In genomic region chr3:159786489-159787181, GRCh38 we compare ENCODE assay signal across 11 cellular contexts. TPM values are rescaled to one million over a fixed set of nuclear protein-coding genes. Genes with fewer than 3 reads are reported as not detected.
DNase-seq lines count a peak whose midpoint lies in the region; ATAC-seq, FAIRE-seq and TF ChIP-seq lines count a peak whose summit lies in the region.
"Had no signal": no experiment of that assay in that cellular context is flagged by ENCODE, and none has a peak within 500 bp of the region (broad histone marks: within the 10 kb centered on the region; RNA-seq: fewer than 3 reads in every experiment).

No MANE protein-coding gene starts in this region.

- H4K20me1 ChIP-seq in H1 (replicated peaks in 1 of 2; ENCODE audit: control insufficient read depth in 1 of 2, insufficient read depth in 2 of 2, low read length in 2 of 2) (peaks cover 0 to 4% of the 10 kb centered on the region in 2 experiments), osteoblast (ENCODE audit: insufficient read depth, low read length) (peaks cover 18% of the 10 kb centered on the region)

- H3K27me3 ChIP-seq in Peyer's patch, result no peaks in the 10 kb centered on the region
- H3K27me3 ChIP-seq in H1 (replicated peaks in 1 of 4; ENCODE audit: control insufficient read depth in 3 of 4, extremely low read depth in 1 of 4, insufficient read depth in 3 of 4, low read length in 3 of 4), result no peaks in the 10 kb centered on the region
- no peaks in the 10 kb centered on the region for H3K27me3 ChIP-seq in osteoblast (ENCODE audit: insufficient read depth, low read length)
- H3K27me3 ChIP-seq in tibial nerve, result no peaks in the 10 kb centered on the region

- H3K27ac ChIP-seq in Peyer's patch, result peak overlapping the region in 3 of 4 donors; percentile 30 to 69 (median 67)
- H3K27ac ChIP-seq in H1 (ENCODE audit: low read depth, low read length), result no peak overlapping the region
- peak overlapping the region; percentile 76 for H3K27ac ChIP-seq in osteoblast (ENCODE audit: low read depth, low read length)
- H3K27ac ChIP-seq in tibial nerve, result no peak overlapping the region

- no peak for FAIRE-seq in H1 (lab: Jason Lieb, UNC)

- peaks cover 84% of the 10 kb centered on the region for H3K4me1 Mint-ChIP-seq in Calu3 (ENCODE audit: low read depth, unreplicated experiment)

- WGBS in H1 (ENCODE audit: extremely low coverage in 1 of 2, insufficient coverage in 1 of 2, insufficient read length in 1 of 2, insufficient replicate concordance in 2 of 2, low coverage in 1 of 2, low lambda C conversion rate in 2 of 2, missing lambda C conversion rate in 1 of 2), 2 experiments, result 87% methylated on average over 9 of the region's 9 CpGs; no CpG with 5 or more reads in 1 of the 2 experiments
- 86 to 93% methylated on average over 9 of the region's 9 CpGs for WGBS in tibial nerve, 2 donors

- no peak overlapping the region for H3K9ac ChIP-seq in H1 (replicated peaks in 1 of 4; ENCODE audit: extremely low read depth in 1 of 4, low read depth in 3 of 4, low read length in 3 of 4)

- no peak overlapping the region for H2BK5ac ChIP-seq in H1 (ENCODE audit: low read depth, low read length)

- no peak overlapping the region for H2BK20ac ChIP-seq in H1 (ENCODE audit: low read length)

- POLR2A ChIA-PET in H1 (lab: Charles Lee; ENCODE audit: partially characterized antibody), result interaction anchor here (0.6 kb wide), 1 partner anchor 12 kb away, joined by 4 read pairs; no protein-coding TSS in a partner anchor

- TF ChIP-seq POLR2A in Peyer's patch (IDR thresholded peaks at IDR 0.05), result no peak
- no peak for TF ChIP-seq POLR2A in H1 (IDR thresholded peaks at IDR 0.05; ENCODE audit: control extremely low read depth in 1 of 2, low read depth in 2 of 2, low read length in 2 of 2)
- TF ChIP-seq POLR2A in tibial nerve (IDR thresholded peaks at IDR 0.05), result no peak

- no peak for TF ChIP-seq RAD21 in H1 (IDR thresholded peaks at IDR 0.05 in 1 of 2, conservative IDR thresholded peaks at IDR 0.05 in 1 of 2; ENCODE audit: low read depth in 2 of 2, low read length in 2 of 2)

- no peaks in the 10 kb centered on the region for H3K79me1 ChIP-seq in H1 (ENCODE audit: low read depth, low read length)

- H3K36me3 Mint-ChIP-seq in Calu3 (ENCODE audit: insufficient read depth, unreplicated experiment), result no peaks in the 10 kb centered on the region

- no peak overlapping the region for H3K23ac ChIP-seq in H1 (ENCODE audit: insufficient read length)

- no peak overlapping the region for H3K14ac ChIP-seq in H1 (ENCODE audit: insufficient read length)

- H3K4me1 ChIP-seq in Peyer's patch (peaks cover 0 to 66% (median 4%) of the 10 kb centered on the region in 4 donors), H1 (replicated peaks in 1 of 4; ENCODE audit: control insufficient read depth in 3 of 4, insufficient read depth in 4 of 4, low read length in 3 of 4) (peaks cover 0 to 12% (median 4%) of the 10 kb centered on the region in 4 experiments; a peak in 6 of 7 replicates), osteoblast (ENCODE audit: insufficient read depth, low read length) (peaks cover 38% of the 10 kb centered on the region), tibial nerve (no peaks in the 10 kb centered on the region)

- no peaks in the 10 kb centered on the region for H3K9me3 ChIP-seq in Peyer's patch
- H3K9me3 ChIP-seq in H1 (ENCODE audit: insufficient read depth in 2 of 2, low read depth in 1 of 2, low read length in 1 of 2), result no peaks in the 10 kb centered on the region
- no peaks in the 10 kb centered on the region for H3K9me3 ChIP-seq in osteoblast (ENCODE audit: low read depth, low read length)
- no peaks in the 10 kb centered on the region for H3K9me3 ChIP-seq in tibial nerve

- no peak overlapping the region for H4K5ac ChIP-seq in H1 (ENCODE audit: insufficient read length, low read depth, low read length)

- H4K8ac ChIP-seq in H1 (ENCODE audit: extremely low read depth, insufficient read depth, low read length), result no peak overlapping the region

- H2BK12ac ChIP-seq in H1 (ENCODE audit: low read depth, low read length), result no peak overlapping the region

- ATAC-seq in GM19351 (IDR thresholded peaks at IDR 0.05; ENCODE audit: unreplicated experiment), result no peak
- ATAC-seq: activated CD8-positive, alpha-beta T cell treated with anti-CD3 and anti-CD28 coated beads for 36 hours had no signal

- TF ChIP-seq CTCF in Calu3 (IDR thresholded peaks at IDR 0.05; ENCODE audit: unreplicated experiment), result no peak
- TF ChIP-seq CTCF in Peyer's patch (IDR thresholded peaks at IDR 0.05), result no peak
- no peak for TF ChIP-seq CTCF in H1 (IDR thresholded peaks at IDR 0.05; ENCODE audit: control extremely low read depth in 1 of 3, insufficient read depth in 1 of 3, low read depth in 1 of 3, low read length in 3 of 3)
- no peak for TF ChIP-seq CTCF in osteoblast (IDR thresholded peaks at IDR 0.05; ENCODE audit: extremely low read depth, low read depth, low read length)
- no peak for TF ChIP-seq CTCF in tibial nerve (IDR thresholded peaks at IDR 0.05)

- intact Hi-C loops in Calu3 (cut with micrococcal nuclease; ENCODE audit: unreplicated experiment), result loop anchor here (1.0 to 10.0 kb wide), 4 partner anchors 13 to 612 kb away; no protein-coding TSS in a partner anchor

- CTCF ChIA-PET in Calu3 (lab: Charles Lee), result interaction anchor here (0.5 to 3.6 kb wide), 8 partner anchors 11 to 352 kb away, joined by 3 to 14 read pairs (median 6); no protein-coding TSS in a partner anchor
- CTCF ChIA-PET in H1 (lab: Charles Lee; ENCODE audit: partially characterized antibody), result interaction anchor here (0.7 to 2.0 kb wide), 4 partner anchors 12 to 32 kb away, joined by 3 to 6 read pairs (median 4); no protein-coding TSS in a partner anchor

- peak overlapping the region; percentile 32 for H3K4me3 Mint-ChIP-seq in Calu3 (ENCODE audit: low read depth, unreplicated experiment)
- H3K4me3 Mint-ChIP-seq: activated CD8-positive, alpha-beta T cell treated with anti-CD3 and anti-CD28 coated beads for 36 hours had no signal

- no peak overlapping the region for H3K4me3 ChIP-seq in Peyer's patch
- H3K4me3 ChIP-seq in H1 (ENCODE audit: extremely low read depth in 1 of 4, insufficient read depth in 2 of 4, low read depth in 3 of 4, low read length in 4 of 4), result no peak overlapping the region
- no peak overlapping the region for H3K4me3 ChIP-seq in osteoblast (ENCODE audit: insufficient read depth, low read length)
- no peak overlapping the region for H3K4me3 ChIP-seq in tibial nerve

- H2BK15ac ChIP-seq in H1 (ENCODE audit: low read length), result no peak overlapping the region

- H3K79me2 ChIP-seq in H1 (ENCODE audit: control insufficient read depth in 1 of 2, insufficient read depth in 2 of 2, low read length in 2 of 2), result no peaks in the 10 kb centered on the region
- peaks cover 98% of the 10 kb centered on the region for H3K79me2 ChIP-seq in osteoblast (ENCODE audit: insufficient read depth, low read length)

- H3K4ac ChIP-seq in H1 (replicated peaks; ENCODE audit: insufficient read length, low read depth, low read length), result no peak overlapping the region

- TF ChIP-seq EP300 in H1 (IDR thresholded peaks at IDR 0.05; ENCODE audit: borderline replicate concordance in 1 of 2, low read depth in 2 of 2, low read length in 2 of 2) (no peak), tibial nerve (IDR thresholded peaks at IDR 0.05) (no peak)

- H4K91ac ChIP-seq in H1 (replicated peaks; ENCODE audit: insufficient read length, low read length), result peak overlapping the region; percentile 62

- H3K56ac ChIP-seq in H1 (replicated peaks; ENCODE audit: insufficient read length, low read depth, low read length), result no peak overlapping the region

- no peak overlapping the region for H2AFZ ChIP-seq in H1 (ENCODE audit: low read length)
- H2AFZ ChIP-seq in osteoblast (ENCODE audit: low read length), result no peak overlapping the region

- no peaks in the 10 kb centered on the region for H3K27me3 Mint-ChIP-seq in Calu3 (ENCODE audit: unreplicated experiment)

- H3K27ac Mint-ChIP-seq in Calu3 (ENCODE audit: unreplicated experiment), result peak overlapping the region; percentile 71
- H3K27ac Mint-ChIP-seq: activated CD8-positive, alpha-beta T cell treated with anti-CD3 and anti-CD28 coated beads for 36 hours had no signal

- BruUV-seq in Calu3 (replicated peaks; lab: Mats Ljungman, UMichigan), result no TSS peak

- H2AK5ac ChIP-seq in H1 (ENCODE audit: low read depth, low read length), result no peak overlapping the region

- H3K9me3 Mint-ChIP-seq in Calu3 (ENCODE audit: low read depth, unreplicated experiment), result no peaks in the 10 kb centered on the region
- H3K9me3 Mint-ChIP-seq: activated CD8-positive, alpha-beta T cell treated with anti-CD3 and anti-CD28 coated beads for 36 hours had no signal

- no peaks in the 10 kb centered on the region; the same call in 1 of the 2 replicates for H3K23me2 ChIP-seq in H1 (ENCODE audit: low read depth, low read length)

- no peak for DNase-seq in Calu3
- no peak for DNase-seq in Peyer's patch
- DNase-seq in H1 (ENCODE audit: low read depth in 1 of 2, low spot score in 2 of 2), result no peak
- DNase-seq in osteoblast (ENCODE audit: insufficient read length, low spot score, missing footprints), result no peak
- DNase-seq in tibial nerve (ENCODE audit: low spot score in 2 of 2), result no peak
- no peak for DNase-seq in NCI-H1092 treated with DMSO at 0.1 percent for 48 hours (lab: John Stamatoyannopoulos, UW)
- DNase-seq in activated CD4-positive, CD25-positive, alpha-beta regulatory T cell treated with anti-CD3 and anti-CD28 coated beads, Interleukin-2, amount 50 U/mL, for 72 hours, result no peak
- DNase-seq: activated CD8-positive, alpha-beta T cell treated with anti-CD3 and anti-CD28 coated beads for 36 hours; activated naive CD4-positive, alpha-beta T cell; DND-41 had no signal

- H2BK120ac ChIP-seq in H1 (replicated peaks; ENCODE audit: low read depth, low read length), result no peak overlapping the region

- no peak overlapping the region for H3K4me2 ChIP-seq in H1 (ENCODE audit: insufficient read depth in 1 of 2, low read depth in 2 of 2, low read length in 2 of 2)
- H3K4me2 ChIP-seq in osteoblast (ENCODE audit: insufficient read depth, low read length), result peak overlapping the region; percentile 39

- H3K36me3 ChIP-seq in Peyer's patch, result no peaks in the 10 kb centered on the region
- H3K36me3 ChIP-seq in H1 (ENCODE audit: control insufficient read depth in 2 of 4, insufficient read depth in 4 of 4, low read length in 3 of 4), result no peaks in the 10 kb centered on the region
- peaks cover 4% of the 10 kb centered on the region for H3K36me3 ChIP-seq in osteoblast (ENCODE audit: insufficient read depth, low read length)
- no peaks in the 10 kb centered on the region for H3K36me3 ChIP-seq in tibial nerve

- H3K18ac ChIP-seq in H1 (ENCODE audit: extremely low read depth, low read length), result no peak overlapping the region

RNA-seq across cellular contexts. Expression of gene SCHIP1, which starts 53.0 kb away (rescaled TPM):
- total RNA-seq in Calu3 (2022) (1.2 and 2.6 TPM in 2 replicates), Peyer's patch (1 to 10 TPM in 3 of 4 donors, under 1 TPM in 1; 0.76 to 6.6 (median 2.4) TPM), osteoblast (1.8 and 2.4 TPM in 2 replicates), tibial nerve (10 to 100 TPM; 12.6 to 36.0 (median 27.5) TPM)
- total RNA-seq in H1 (2021; fragmentation: NEBNext Ultra II Directional; extraction: Animal tissue kit (Norgen Biotek cat#: 25700)), result 5.3 and 5.9 TPM in 2 replicates
- polyA plus RNA-seq in H1 (2011; rRNA removed), result 10.1 and 13.5 TPM in 2 replicates
- polyA plus RNA-seq in H1 (2011; cell fraction: cytosol; rRNA removed), result 11.4 TPM
- polyA plus RNA-seq in H1 (2011; cell fraction: nucleus; rRNA removed), result 13.7 TPM
- 13.8 to 16.6 TPM (median 15.5 TPM) in 4 replicates for polyA plus RNA-seq in H1 (2012, experiment 1 of 2)
- polyA plus RNA-seq in H1 (2012, experiment 2 of 2), result 1.2 TPM
- polyA plus RNA-seq in H1 (2013, experiment 1 of 2), result 7.2 TPM
- 7.1 TPM for polyA plus RNA-seq in H1 (2013, experiment 2 of 2)
- 12.2 and 15.7 TPM in 2 replicates for polyA minus RNA-seq in H1 (2011; rRNA and poly(A)+ RNA removed)
- polyA minus RNA-seq in H1 (2011; cell fraction: cytosol; rRNA and poly(A)+ RNA removed), result 7.5 TPM
- polyA minus RNA-seq in H1 (2011; cell fraction: nucleus; rRNA and poly(A)+ RNA removed), result 26.4 TPM
- total RNA-seq: activated CD8-positive, alpha-beta T cell treated with anti-CD3 and anti-CD28 coated beads for 36 hours had no signal

Comparison
In these comparisons a context has a peak if more than half of its experiments do, and no peak if none do; other contexts are left out.
1. H3K27ac ChIP-seq: peak in Peyer's patch (3 of 4) and osteoblast (single experiment); none in H1 (single experiment) and tibial nerve (0 of 4).